ENCODE assay signal across 17 cellular contexts in genomic region chr11:611001-611996, GRCh38. TPM values are rescaled to one million over a fixed set of nuclear protein-coding genes. Genes with fewer than 3 reads are reported as not detected.
DNase-seq lines count a peak whose midpoint lies in the region; ATAC-seq, FAIRE-seq and TF ChIP-seq lines count a peak whose summit lies in the region.
"Had no signal": no experiment of that assay in that cellular context is flagged by ENCODE, and none has a peak within 500 bp of the region (broad histone marks: within the 10 kb centered on the region; RNA-seq: fewer than 3 reads in every experiment).

No MANE protein-coding gene starts in this region.

- H2AFZ ChIP-seq in OCI-LY7 (ENCODE audit: low read length): no peak overlapping the region

- TF ChIP-seq CTCF in OCI-LY7 (conservative IDR thresholded peaks at IDR 0.05; ENCODE audit: low read length) (no peak), kidney (IDR thresholded peaks at IDR 0.05; ENCODE audit: borderline replicate concordance, extremely low read depth, insufficient read depth) (no peak), stomach (IDR thresholded peaks at IDR 0.05) (no peak), body of pancreas (IDR thresholded peaks at IDR 0.05) (no peak)

- no peak overlapping the region for H3K4me3 ChIP-seq in OCI-LY7 (ENCODE audit: low read depth, low read length, poor library complexity, severe bottlenecking)
- H3K4me3 ChIP-seq in kidney (ENCODE audit: low read length in 2 of 2): no peak overlapping the region
- H3K4me3 ChIP-seq in stomach: no peak overlapping the region
- H3K4me3 ChIP-seq in body of pancreas: no peak overlapping the region
- H3K4me3 ChIP-seq: MG63, suprapubic skin had no signal

- TSS peak; percentile 49 for BruUV-seq in OCI-LY7 (replicated peaks; lab: Mats Ljungman, UMichigan)

- 0 out of 2 replicates have a peak, but pooled peaks cover 3% of the 10 kb centered on the region for H4K20me1 ChIP-seq in OCI-LY7 (ENCODE audit: insufficient read depth, low read length)

- WGBS in stomach, 5 donors: 72 to 80% (median 74%) methylated on average over 42 to 49 of the region's 49 CpGs
- 89 to 93% methylated on average over 31 to 36 of the region's 49 CpGs for WGBS in body of pancreas, 2 donors

- H3K27me3 ChIP-seq in stomach (no peaks in the 10 kb centered on the region), body of pancreas (no peaks in the 10 kb centered on the region)
- H3K27me3 ChIP-seq: foreskin keratinocyte, MG63, suprapubic skin had no signal

- no peaks in the 10 kb centered on the region for H3K36me3 Mint-ChIP-seq in activated naive CD4-positive, alpha-beta T cell treated with anti-CD3 and anti-CD28 coated beads, Interleukin-2, amount 50 U/mL, for 24 hours

- H3K27ac ChIP-seq in OCI-LY7 (ENCODE audit: low read depth, low read length, poor library complexity, severe bottlenecking) (no peak overlapping the region), kidney (ENCODE audit: low read depth in 2 of 2, low read length in 2 of 2) (no peak overlapping the region), stomach (peak overlapping the region in 4 of 5 donors; percentile 21 to 99 (median 78)), body of pancreas (no peak overlapping the region)
- H3K27ac ChIP-seq: foreskin keratinocyte had no signal

- peaks cover 71% of the 10 kb centered on the region for H3K36me3 ChIP-seq in OCI-LY7 (ENCODE audit: insufficient read depth, low read length)
- peaks cover 16 to 43% of the 10 kb centered on the region in 2 donors for H3K36me3 ChIP-seq in kidney (ENCODE audit: control insufficient read depth in 1 of 2, insufficient read depth in 2 of 2, low read length in 2 of 2)
- H3K36me3 ChIP-seq in stomach: peaks cover 70 to 83% (median 78%) of the 10 kb centered on the region in 4 donors
- H3K36me3 ChIP-seq in body of pancreas (replicated peaks in 1 of 2; ENCODE audit: insufficient read depth in 1 of 2, low read depth in 2 of 2): peaks cover 26 to 39% of the 10 kb centered on the region in 2 donors

- no peak overlapping the region for H3K4me3 Mint-ChIP-seq in activated naive CD4-positive, alpha-beta T cell treated with anti-CD3 and anti-CD28 coated beads, Interleukin-2, amount 50 U/mL, for 24 hours
- H3K4me3 Mint-ChIP-seq: activated T-helper 17 cell treated with anti-CD3 and anti-CD28 coated beads, Interleukin-2, amount 50 U/mL, for 72 hours had no signal

- H3K27me3 Mint-ChIP-seq in activated naive CD4-positive, alpha-beta T cell treated with anti-CD3 and anti-CD28 coated beads, Interleukin-2, amount 50 U/mL, for 24 hours: no peaks in the 10 kb centered on the region
- H3K27me3 Mint-ChIP-seq: activated T-helper 17 cell treated with anti-CD3 and anti-CD28 coated beads, Interleukin-2, amount 50 U/mL, for 72 hours had no signal

- H3K9me2 ChIP-seq in OCI-LY7 (ENCODE audit: insufficient read depth, low read length): no peaks in the 10 kb centered on the region

- H3K4me1 ChIP-seq in OCI-LY7 (ENCODE audit: insufficient read depth, low read length, poor library complexity, severe bottlenecking) (peaks cover 12% of the 10 kb centered on the region), kidney (ENCODE audit: control insufficient read depth in 1 of 2, insufficient read depth in 1 of 2, low read depth in 1 of 2, low read length in 2 of 2) (peaks cover 0 to 18% of the 10 kb centered on the region in 2 donors), stomach (peaks cover 34 to 51% (median 49%) of the 10 kb centered on the region in 4 donors), body of pancreas (peaks cover 17% of the 10 kb centered on the region)

- H3K79me2 ChIP-seq in OCI-LY7 (ENCODE audit: insufficient read depth, low read depth, low read length): no peaks in the 10 kb centered on the region

- H3K27ac Mint-ChIP-seq in activated naive CD4-positive, alpha-beta T cell treated with anti-CD3 and anti-CD28 coated beads, Interleukin-2, amount 50 U/mL, for 24 hours: peak overlapping the region; percentile 31
- H3K27ac Mint-ChIP-seq: activated T-helper 17 cell treated with anti-CD3 and anti-CD28 coated beads, Interleukin-2, amount 50 U/mL, for 72 hours had no signal

- TF ChIP-seq EP300 in stomach (IDR thresholded peaks at IDR 0.05): no peak

- ATAC-seq in GM21786 (IDR thresholded peaks at IDR 0.05; ENCODE audit: unreplicated experiment): no peak
- ATAC-seq in body of pancreas: no peak
- ATAC-seq: activated T-helper 17 cell treated with anti-CD3 and anti-CD28 coated beads, Interleukin-2, amount 50 U/mL, for 72 hours; foreskin keratinocyte had no signal

- DNase-seq in activated naive CD4-positive, alpha-beta T cell treated with Interleukin-2 at 50 U/mL for 16 hours: no peak
- no peak for DNase-seq in OCI-LY7 (ENCODE audit: low spot score)
- DNase-seq in kidney: peak; percentile 75
- no peak for DNase-seq in stomach
- DNase-seq in DMS114 treated with DMSO at 0.1 percent for 48 hours (lab: John Stamatoyannopoulos, UW; ENCODE audit: unreplicated experiment): no peak
- DNase-seq in body of pancreas: no peak
- DNase-seq: activated CD4-positive, CD25-positive, alpha-beta regulatory T cell treated with anti-CD3 and anti-CD28 coated beads, Interleukin-2, amount 50 U/mL, for 72 hours; NCI-H524 treated with DMSO at 0.1 percent for 48 hours had no signal

- no peak overlapping the region for H3K4me2 ChIP-seq in OCI-LY7 (ENCODE audit: low read length)

- peaks cover 12% of the 10 kb centered on the region for H3K4me1 Mint-ChIP-seq in activated naive CD4-positive, alpha-beta T cell treated with anti-CD3 and anti-CD28 coated beads, Interleukin-2, amount 50 U/mL, for 24 hours
- H3K4me1 Mint-ChIP-seq: activated T-helper 17 cell treated with anti-CD3 and anti-CD28 coated beads, Interleukin-2, amount 50 U/mL, for 72 hours had no signal

- H3K9me3 ChIP-seq in OCI-LY7 (ENCODE audit: low read length) (no peaks in the 10 kb centered on the region), kidney (ENCODE audit: control insufficient read depth in 1 of 2, low read length in 2 of 2) (no peaks in the 10 kb centered on the region), stomach (no peaks in the 10 kb centered on the region), body of pancreas (no peaks in the 10 kb centered on the region)
- H3K9me3 ChIP-seq: MG63, suprapubic skin had no signal

- intact Hi-C loops in OCI-LY7 (cut with micrococcal nuclease; ENCODE audit: unreplicated experiment) (no loop called here), kidney (cut with DNase I) (no loop called here), stomach (cut with DNase I; ENCODE audit: low total_unique reads) (no loop called here), body of pancreas (cut with DNase I) (no loop called here)

- CTCF ChIA-PET in OCI-LY7 (lab: Charles Lee; ENCODE audit: unreplicated experiment): no interaction called here

- POLR2A ChIA-PET in OCI-LY7 (lab: Charles Lee): interaction anchor here (0.6 kb wide), 1 partner anchor 125 kb away, joined by 3 read pairs; no protein-coding TSS in a partner anchor

- no peak overlapping the region for H3K9ac ChIP-seq in kidney (ENCODE audit: low read length in 2 of 2)

- TF ChIP-seq POLR2A in stomach (IDR thresholded peaks at IDR 0.05) (no peak), body of pancreas (IDR thresholded peaks at IDR 0.05) (no peak)

- H3K9me3 Mint-ChIP-seq in activated naive CD4-positive, alpha-beta T cell treated with anti-CD3 and anti-CD28 coated beads, Interleukin-2, amount 50 U/mL, for 24 hours: no peaks in the 10 kb centered on the region
- H3K9me3 Mint-ChIP-seq: activated T-helper 17 cell treated with anti-CD3 and anti-CD28 coated beads, Interleukin-2, amount 50 U/mL, for 72 hours had no signal

- no peak for FAIRE-seq in kidney (lab: Jason Lieb, UNC)

RNA-seq across cellular contexts. Expression of gene IRF7, which starts 4.5 kb away (rescaled TPM):
- total RNA-seq in OCI-LY7 (2014; rRNA removed; shearing (Covaris generic)): 18.7 and 20.9 TPM in 2 replicates
- 15.8 and 16.6 TPM in 2 replicates for total RNA-seq in OCI-LY7 (2022)
- total RNA-seq in kidney: 36.7 TPM
- 21.5 TPM for polyA plus RNA-seq in kidney (ENCODE audit: insufficient read depth, low read depth, low replicate concordance)
- total RNA-seq in stomach: 10 to 100 TPM in 4 of 5 donors, 1 to 10 TPM in 1; 5.7 to 49.1 (median 22.5) TPM
- polyA plus RNA-seq in stomach: 10 to 100 TPM; 33.0 to 43.8 (median 40.8) TPM
- 10 to 100 TPM; 10.4 to 10.9 TPM for total RNA-seq in body of pancreas

RNA-seq across cellular contexts. Expression of gene CDHR5, which starts 13.5 kb away (rescaled TPM):
- total RNA-seq in OCI-LY7 (2014; rRNA removed; shearing (Covaris generic)): not detected in 2 replicates
- not detected in 2 replicates for total RNA-seq in OCI-LY7 (2022)
- total RNA-seq in kidney: 7.0 TPM
- 45.6 TPM for polyA plus RNA-seq in kidney (ENCODE audit: insufficient read depth, low read depth, low replicate concordance)
- total RNA-seq in stomach: 10 to 100 TPM in 1 of 5 donors, 1 to 10 TPM in 4; 2.7 to 92.1 (median 5.5) TPM
- polyA plus RNA-seq in stomach: 1 to 10 TPM in 1 of 3 donors, under 1 TPM in 2; 0.38 to 2.2 (median 0.92) TPM
- 10 to 100 TPM in 1 of 2 donors, not detected in 1; 14.5 TPM for total RNA-seq in body of pancreas
- total RNA-seq: activated T-helper 17 cell treated with anti-CD3 and anti-CD28 coated beads, Interleukin-2, amount 50 U/mL, for 72 hours; foreskin keratinocyte; RPMI7951; T-helper 1 cell treated with Interleukin-12 subunit alpha and Interleukin-12 subunit beta and Interleukin-4 antibody, amounts not matched to agents 30 ng/mL and 1 ng/mL, for 36 hours had no signal
- polyA plus RNA-seq: foreskin keratinocyte had no signal

RNA-seq across cellular contexts. Expression of gene SCT, which starts 15.7 kb away (rescaled TPM):
- not detected in 2 replicates for total RNA-seq in OCI-LY7 (2014; rRNA removed; shearing (Covaris generic))
- total RNA-seq in OCI-LY7 (2022) (not detected in 2 replicates), kidney (not detected), stomach (1 to 10 TPM in 1 of 5 donors, not detected in 4; 3.1 TPM), body of pancreas (not detected)
- polyA plus RNA-seq in kidney (ENCODE audit: insufficient read depth, low read depth, low replicate concordance) (not detected), stomach (under 1 TPM in 1 of 3 donors, not detected in 2; 0.95 TPM)
- total RNA-seq: activated T-helper 17 cell treated with anti-CD3 and anti-CD28 coated beads, Interleukin-2, amount 50 U/mL, for 72 hours; foreskin keratinocyte; mesenteric fat pad; RPMI7951; suprapubic skin; T-helper 1 cell treated with Interleukin-12 subunit alpha and Interleukin-12 subunit beta and Interleukin-4 antibody, amounts not matched to agents 30 ng/mL and 1 ng/mL, for 36 hours had no signal
- polyA plus RNA-seq: foreskin keratinocyte had no signal

RNA-seq across cellular contexts. Expression of gene DRD4, which starts 25.8 kb away (rescaled TPM):
- total RNA-seq in OCI-LY7 (2014; rRNA removed; shearing (Covaris generic)): 0.16 and 2.2 TPM in 2 replicates
- total RNA-seq in OCI-LY7 (2022) (3.1 and 3.5 TPM in 2 replicates), kidney (1.1 TPM), stomach (not detected), body of pancreas (1 to 10 TPM in 1 of 2 donors, not detected in 1; 3.0 TPM)
- polyA plus RNA-seq in kidney (ENCODE audit: insufficient read depth, low read depth, low replicate concordance) (0.47 TPM), stomach (1 to 10 TPM in 1 of 3 donors, under 1 TPM in 2; 0.19 to 1.7 (median 0.50) TPM)
- total RNA-seq: foreskin keratinocyte, RPMI7951 had no signal

RNA-seq across cellular contexts. Expression of gene PHRF1, which starts 35.0 kb away (rescaled TPM):
- total RNA-seq in OCI-LY7 (2014; rRNA removed; shearing (Covaris generic)): 23.3 and 25.6 TPM in 2 replicates
- 43.8 and 45.4 TPM in 2 replicates for total RNA-seq in OCI-LY7 (2022)
- total RNA-seq in kidney: 30.9 TPM
- polyA plus RNA-seq in kidney (ENCODE audit: insufficient read depth, low read depth, low replicate concordance): 7.5 TPM
- total RNA-seq in stomach: 10 to 100 TPM; 17.5 to 60.8 (median 29.9) TPM
- polyA plus RNA-seq in stomach: 10 to 100 TPM in 1 of 3 donors, 1 to 10 TPM in 2; 7.9 to 14.8 (median 9.4) TPM
- 10 to 100 TPM; 18.2 to 34.3 TPM for total RNA-seq in body of pancreas

Comparison
In these comparisons a context has a peak if more than half of its experiments do, and no peak if none do; other contexts are left out.
1. H3K27ac ChIP-seq: peak in stomach (4 of 5); none in OCI-LY7 (single experiment), kidney (0 of 2) and body of pancreas (0 of 4).